10 cellular contexts compared by ENCODE assay signal in genomic region chr6:138989098-138989983, GRCh38. TPM values are rescaled to one million over a fixed set of nuclear protein-coding genes. Genes with fewer than 3 reads are reported as not detected.
DNase-seq lines count a peak whose midpoint lies in the region; ATAC-seq and TF ChIP-seq lines count a peak whose summit lies in the region.
"Had no signal": no experiment of that assay in that cellular context is flagged by ENCODE, and none has a peak within 500 bp of the region (broad histone marks: within the 10 kb centered on the region; RNA-seq: fewer than 3 reads in every experiment).

No MANE protein-coding gene starts in this region.

- no peaks in the 10 kb centered on the region for H3K9me2 ChIP-seq in HCT116 (ENCODE audit: insufficient read depth)

- no peaks in the 10 kb centered on the region for H3K27me3 ChIP-seq in CD4-positive, alpha-beta T cell (ENCODE audit: control insufficient read depth, insufficient read depth, low read length)
- H3K27me3 ChIP-seq in HCT116 (ENCODE audit: insufficient read depth, low read length) (no peaks in the 10 kb centered on the region), mucosa of stomach (ENCODE audit: control insufficient read depth, insufficient read depth, low read length) (no peaks in the 10 kb centered on the region), uterus (no peaks in the 10 kb centered on the region)
- H3K27me3 ChIP-seq: cardiac muscle cell had no signal

- no peaks in the 10 kb centered on the region; the same call in 1 of the 2 replicates for H4K20me1 ChIP-seq in HCT116 (ENCODE audit: insufficient read depth)

- H3K36me3 ChIP-seq in HCT116 (ENCODE audit: control insufficient read depth in 1 of 2, insufficient read depth in 2 of 2, low read length in 2 of 2) (no peaks in the 10 kb centered on the region), mucosa of stomach (ENCODE audit: control insufficient read depth, insufficient read depth, low read length) (no peaks in the 10 kb centered on the region), uterus (no peaks in the 10 kb centered on the region)
- H3K36me3 ChIP-seq: cardiac muscle cell had no signal

- peak overlapping the region; percentile 33 for H2AFZ ChIP-seq in HCT116 (ENCODE audit: low read depth, low read length, poor library complexity, severe bottlenecking)

- intact Hi-C loops in CD4-positive, alpha-beta T cell (cut with DNase I, micrococcal nuclease): loop anchor here (2.0 to 10.0 kb wide), 9 partner anchors 39 to 875 kb away; partner anchors contain the start of genes ABRACL (in 2 of the 2), CITED2 (in 2 of the 2), CCDC28A (in 1 of the 2) and HECA (in 1 of the 2)
- intact Hi-C loops in HCT116 (cut with micrococcal nuclease): loop anchor here (2.0 to 10.0 kb wide), 2 partner anchors 39 to 375 kb away; partner anchors contain the start of gene ABRACL
- intact Hi-C loops in uterus (cut with DNase I; ENCODE audit: low total_unique reads): no loop called here

- H3K79me2 ChIP-seq in HCT116 (ENCODE audit: insufficient read depth, low read length): peaks cover 36% of the 10 kb centered on the region

- H3K27ac ChIP-seq in CD4-positive, alpha-beta T cell (ENCODE audit: low read depth, low read length): no peak overlapping the region
- H3K27ac ChIP-seq in HCT116 (ENCODE audit: low read depth, low read length) (no peak overlapping the region), uterus (no peak overlapping the region)
- H3K27ac ChIP-seq: cardiac muscle cell had no signal

- peak overlapping the region; percentile 77; the same call in 1 of the 2 replicates for H3K4me2 ChIP-seq in HCT116 (ENCODE audit: low read length)

- H3K27me3 Mint-ChIP-seq in CD4-positive, alpha-beta T cell: no peaks in the 10 kb centered on the region
- H3K27me3 Mint-ChIP-seq in T-cell: no peaks in the 10 kb centered on the region

- no peak for DNase-seq in CD4-positive, alpha-beta T cell
- DNase-seq in HCT116 (ENCODE audit: low read depth, low spot score) (no peak), T-cell (no peak), uterus (no peak), omental fat pad (ENCODE audit: low spot score) (no peak), AG20443 (ENCODE audit: low spot score) (no peak), glomerular visceral epithelial cell (ENCODE audit: extremely low spot score) (no peak)
- DNase-seq: Right ventricle myocardium superior had no signal

- TF ChIP-seq POLR2A in HCT116 (IDR thresholded peaks at IDR 0.05; ENCODE audit: borderline replicate concordance, extremely low read depth, insufficient read depth, insufficient read length): no peak
- TF ChIP-seq POLR2A in uterus (IDR thresholded peaks at IDR 0.05): no peak

- no peaks in the 10 kb centered on the region for H3K9me3 Mint-ChIP-seq in CD4-positive, alpha-beta T cell
- H3K9me3 Mint-ChIP-seq in T-cell: no peaks in the 10 kb centered on the region

- H3K9me3 ChIP-seq in CD4-positive, alpha-beta T cell (ENCODE audit: control insufficient read depth, low read length): no peaks in the 10 kb centered on the region
- no peaks in the 10 kb centered on the region for H3K9me3 ChIP-seq in HCT116 (ENCODE audit: control insufficient read depth in 1 of 2, insufficient read depth in 1 of 2, low read depth in 1 of 2, low read length in 2 of 2)
- no peaks in the 10 kb centered on the region for H3K9me3 ChIP-seq in mucosa of stomach (ENCODE audit: control insufficient read depth, low read length)
- H3K9me3 ChIP-seq in uterus: no peaks in the 10 kb centered on the region

- POLR2A ChIA-PET in CD4-positive, alpha-beta T cell (lab: Charles Lee): interaction anchor here (0.8 to 4.0 kb wide), 4 partner anchors 24 to 385 kb away, joined by 3 to 41 read pairs (median 4); partner anchors contain the start of genes ABRACL and CITED2
- POLR2A ChIA-PET in HCT116 (lab: Charles Lee) (no interaction called here), T-cell (lab: Charles Lee) (interaction anchor here (0.5 to 1.3 kb wide), 5 partner anchors 12 to 385 kb away, joined by 3 to 7 read pairs (median 4); partner anchors contain the start of gene CITED2 (in 1 of the 2))

- CTCF ChIA-PET in CD4-positive, alpha-beta T cell (lab: Charles Lee): interaction anchor here (0.5 to 2.0 kb wide), 6 partner anchors 13 to 179 kb away, joined by 3 to 6 read pairs (median 3); no protein-coding TSS in a partner anchor
- CTCF ChIA-PET in HCT116 (lab: Charles Lee) (interaction anchor here (1.2 to 1.4 kb wide), 2 partner anchors 173 to 375 kb away, joined by 3 read pairs; no protein-coding TSS in a partner anchor), T-cell (lab: Charles Lee) (interaction anchor here (0.5 to 1.9 kb wide), 16 partner anchors 10 to 874 kb away, joined by 3 to 8 read pairs (median 3); no protein-coding TSS in a partner anchor)

- no peak for TF ChIP-seq RAD21 in HCT116 (IDR thresholded peaks at IDR 0.05; ENCODE audit: low read depth)

- H3K36me3 Mint-ChIP-seq in CD4-positive, alpha-beta T cell (ENCODE audit: low read depth): peaks cover 6% of the 10 kb centered on the region
- H3K36me3 Mint-ChIP-seq in T-cell: no peaks in the 10 kb centered on the region

- H3K27ac Mint-ChIP-seq in CD4-positive, alpha-beta T cell: peak overlapping the region; percentile 89
- peak overlapping the region; percentile 62 to 93 for H3K27ac Mint-ChIP-seq in T-cell

- H3K4me3 Mint-ChIP-seq in CD4-positive, alpha-beta T cell: peak overlapping the region; percentile 90
- peak overlapping the region; percentile 0 to 91 (median 90) for H3K4me3 Mint-ChIP-seq in T-cell

- ATAC-seq in CD4-positive, alpha-beta T cell (ENCODE audit: poor library complexity): no peak
- ATAC-seq in HCT116 (no peak), T-cell (replicated peaks in 1 of 4) (no peak), omental fat pad (ENCODE audit: low FRiP score) (no peak)

- RAD21 ChIA-PET in HCT116 (lab: Charles Lee; ENCODE audit: low non-redundant PET in 1 of 2, low total read pairs in 2 of 2, uncharacterized antibody in 2 of 2, unreplicated experiment in 2 of 2): no interaction called here

- TF ChIP-seq CTCF in CD4-positive, alpha-beta T cell (IDR thresholded peaks at IDR 0.05): no peak
- no peak for TF ChIP-seq CTCF in HCT116 (IDR thresholded peaks at IDR 0.05 in 2 of 3, conservative IDR thresholded peaks at IDR 0.05 in 1 of 3; ENCODE audit: borderline replicate concordance in 1 of 3, insufficient read depth in 1 of 3, low read depth in 2 of 3, low read length in 2 of 3)
- TF ChIP-seq CTCF in uterus (IDR thresholded peaks at IDR 0.05): no peak
- TF ChIP-seq CTCF in omental fat pad (IDR thresholded peaks at IDR 0.05): no peak

- peaks cover 16 to 33% of the 10 kb centered on the region in 2 experiments; a peak in 3 of 4 replicates for H3K4me1 ChIP-seq in HCT116 (ENCODE audit: control insufficient read depth in 1 of 2, insufficient read depth in 2 of 2, low read length in 2 of 2)
- H3K4me1 ChIP-seq in mucosa of stomach (ENCODE audit: control insufficient read depth, insufficient read depth, low read length): peaks cover 30% of the 10 kb centered on the region
- H3K4me1 ChIP-seq in uterus: no peaks in the 10 kb centered on the region

- H3K9ac ChIP-seq in HCT116 (ENCODE audit: low read length) (0 out of 2 replicates have a peak overlapping the region, but pooled peaks have one; percentile 88), mucosa of stomach (ENCODE audit: low read length) (peak overlapping the region; percentile 87)

- H3K4me3 ChIP-seq in HCT116 (replicated peaks in 1 of 2; ENCODE audit: low read depth in 1 of 2, low read length in 2 of 2): no peak overlapping the region
- no peak overlapping the region for H3K4me3 ChIP-seq in mucosa of stomach (ENCODE audit: low read length)
- H3K4me3 ChIP-seq in uterus: no peak overlapping the region
- H3K4me3 ChIP-seq: cardiac muscle cell had no signal

- peaks cover 8% of the 10 kb centered on the region for H3K4me1 Mint-ChIP-seq in CD4-positive, alpha-beta T cell (ENCODE audit: low read depth)
- H3K4me1 Mint-ChIP-seq in T-cell: peaks cover 0 to 11% (median 9%) of the 10 kb centered on the region in 3 donors

- BruUV-seq in HCT116 (replicated peaks; lab: Mats Ljungman, UMichigan): no TSS peak

TF ChIP-seq in HCT116, 20 proteins besides CTCF, POLR2A, EP300 and RAD21 (continues in another document):
- TF ChIP-seq SP1 (IDR thresholded peaks at IDR 0.05; ENCODE audit: low read depth) (no peak), SIN3A (IDR thresholded peaks at IDR 0.05; ENCODE audit: low read depth) (no peak), EZH2 (IDR thresholded peaks at IDR 0.05) (no peak), SRF (IDR thresholded peaks at IDR 0.05; ENCODE audit: low read depth) (no peak), EGR1 (IDR thresholded peaks at IDR 0.05; ENCODE audit: low read depth) (no peak), ZBTB33 (IDR thresholded peaks at IDR 0.05; ENCODE audit: extremely low read depth, insufficient replicate concordance, low read length) (no peak), CBX3 (IDR thresholded peaks at IDR 0.05; ENCODE audit: low read depth) (no peak), JUND (IDR thresholded peaks at IDR 0.05) (no peak), POLR2AphosphoS5 (IDR thresholded peaks at IDR 0.05; ENCODE audit: low read depth, low read length) (no peak)

RNA-seq across cellular contexts. Expression of gene REPS1, which starts 1.3 kb away (rescaled TPM):
- 10 to 100 TPM; 54.0 to 56.6 TPM for total RNA-seq in CD4-positive, alpha-beta T cell
- total RNA-seq in HCT116 (2021; ENCODE audit: unreplicated experiment) (52.7 TPM), T-cell (10 to 100 TPM; 43.6 to 71.3 (median 46.5) TPM), uterus (100 to 1,000 TPM in 1 of 4 donors, 10 to 100 TPM in 3; 36.5 to 266 (median 70.7) TPM), omental fat pad (10 to 100 TPM; 25.2 to 46.0 (median 35.9) TPM)
- polyA plus RNA-seq in HCT116 (2012): 33.6 and 41.1 TPM in 2 replicates

RNA-seq across cellular contexts. Expression of gene ABRACL, which starts 39.2 kb away (rescaled TPM):
- total RNA-seq in CD4-positive, alpha-beta T cell: 10 to 100 TPM; 36.8 to 40.6 TPM
- total RNA-seq in HCT116 (2021; ENCODE audit: unreplicated experiment) (47.4 TPM), T-cell (10 to 100 TPM; 44.2 to 76.3 (median 71.5) TPM), uterus (1 to 10 TPM in 3 of 4 donors, not detected in 1; 6.2 to 10.0 (median 6.2) TPM), omental fat pad (10 to 100 TPM in 3 of 4 donors, 1 to 10 TPM in 1; 6.1 to 20.8 (median 17.3) TPM)
- polyA plus RNA-seq in HCT116 (2012): 22.7 and 28.4 TPM in 2 replicates
